8 cellular contexts compared by ENCODE assay signal in genomic region chrX:84187501-84188319, GRCh38. TPM values are rescaled to one million over a fixed set of nuclear protein-coding genes. Genes with fewer than 3 reads are reported as not detected.
DNase-seq lines count a peak whose midpoint lies in the region; ATAC-seq, FAIRE-seq and TF ChIP-seq lines count a peak whose summit lies in the region.

Gene RPS6KA6, minus strand, starts transcription at chrX:84188199. Its CDS starts 300 bp downstream, at chrX:84187899.

- peak within 1 kb of the TSS; percentile 88 for H3K4me2 ChIP-seq in A549

- H3K27ac ChIP-seq in A549: peak within 1 kb of the TSS; percentile 77 to 87
- H3K27ac ChIP-seq in gastroesophageal sphincter: peak within 1 kb of the TSS in 3 of 4 donors; percentile 70 to 75 (median 70)

- H3K4me3 Mint-ChIP-seq in activated CD8-positive, alpha-beta memory T cell treated with anti-CD3 and anti-CD28 coated beads, Interleukin-2, amount 10 ng/mL, durations not matched to agents 7 days and 5 days: peak within 1 kb of the TSS; percentile 44

- CTCF ChIA-PET in A549 (lab: Yijun Ruan, JAX): interaction anchor here (1.5 to 3.0 kb wide), 2 partner anchors 9 to 142 kb away, joined by 4 to 12 read pairs; no protein-coding TSS in a partner anchor
- CTCF ChIA-PET in activated CD8-positive, alpha-beta memory T cell treated with anti-CD3 and anti-CD28 coated beads, Interleukin-2, amount 10 ng/mL, durations not matched to agents 7 days and 5 days (lab: Charles Lee): no interaction called here

- H3K27me3 ChIP-seq in gastroesophageal sphincter: no peaks in the 10 kb centered on the region

- no CpG with 5 or more reads among the region's 83 CpGs for WGBS in A549 (ENCODE audit: missing lambda C conversion rate)
- no CpG with 5 or more reads among the region's 83 CpGs for WGBS in gastroesophageal sphincter (ENCODE audit: low coverage in 1 of 2), 2 donors

- TF ChIP-seq POLR2A in A549 (IDR thresholded peaks at IDR 0.05; ENCODE audit: low read length): no peak
- no peak for TF ChIP-seq POLR2A in gastroesophageal sphincter (IDR thresholded peaks at IDR 0.05)

- H3K36me3 ChIP-seq in gastroesophageal sphincter: no peaks in the 10 kb centered on the region

- H3K9me3 Mint-ChIP-seq in activated CD8-positive, alpha-beta memory T cell treated with anti-CD3 and anti-CD28 coated beads, Interleukin-2, amount 10 ng/mL, durations not matched to agents 7 days and 5 days (ENCODE audit: low read depth): no peaks in the 10 kb centered on the region

- H3K9me3 ChIP-seq in A549: no peaks in the 10 kb centered on the region
- H3K9me3 ChIP-seq in gastroesophageal sphincter: no peaks in the 10 kb centered on the region

- H3K4me3 ChIP-seq in A549: peak within 1 kb of the TSS; percentile 86
- H3K4me3 ChIP-seq in gastroesophageal sphincter: peak within 1 kb of the TSS; percentile 65 to 81

- POLR2A ChIA-PET in A549 (lab: Yijun Ruan, JAX): no interaction called here

- H3K36me3 Mint-ChIP-seq in activated CD8-positive, alpha-beta memory T cell treated with anti-CD3 and anti-CD28 coated beads, Interleukin-2, amount 10 ng/mL, durations not matched to agents 7 days and 5 days: no peaks in the 10 kb centered on the region

- H3K27me3 Mint-ChIP-seq in activated CD8-positive, alpha-beta memory T cell treated with anti-CD3 and anti-CD28 coated beads, Interleukin-2, amount 10 ng/mL, durations not matched to agents 7 days and 5 days: peaks cover 10% of the 10 kb centered on the region

- TF ChIP-seq RAD21 in A549 (conservative IDR thresholded peaks at IDR 0.05 in 1 of 2, IDR thresholded peaks at IDR 0.05 in 1 of 2): no peak

- H3K4me1 ChIP-seq in A549 (peaks cover 7% of the 10 kb centered on the region; the same call in 2 of the 3 replicates), gastroesophageal sphincter (no peaks in the 10 kb centered on the region)

- no peak for TF ChIP-seq EP300 in A549 (IDR thresholded peaks at IDR 0.05)
- TF ChIP-seq EP300 in gastroesophageal sphincter (IDR thresholded peaks at IDR 0.05): no peak

- DNase-seq in A549 (ENCODE audit: low read depth in 1 of 2, low spot score in 1 of 2) (peak; percentile 17 to 40), GM13976 (ENCODE audit: low spot score) (peak; percentile 39), omental fat pad (ENCODE audit: low spot score) (no peak), SIG-M5 (lab: John Stamatoyannopoulos, UW) (no peak)
- DNase-seq in activated CD8-positive, alpha-beta memory T cell treated with anti-CD3 and anti-CD28 coated beads, Interleukin-2, amount 10 ng/mL, durations not matched to agents 7 days and 5 days: no peak

- H3K27ac Mint-ChIP-seq in activated CD8-positive, alpha-beta memory T cell treated with anti-CD3 and anti-CD28 coated beads, Interleukin-2, amount 10 ng/mL, durations not matched to agents 7 days and 5 days: no peak within 1 kb of the TSS

- no peak for FAIRE-seq in A549 (lab: Jason Lieb, UNC)

- TF ChIP-seq CTCF in A549 (IDR thresholded peaks at IDR 0.05): no peak
- no peak for TF ChIP-seq CTCF in GM13976 (IDR thresholded peaks at IDR 0.05; ENCODE audit: borderline replicate concordance, control extremely low read depth, extremely low read depth, insufficient read depth, missing control alignments)
- TF ChIP-seq CTCF in gastroesophageal sphincter (IDR thresholded peaks at IDR 0.05): no peak
- TF ChIP-seq CTCF in omental fat pad (IDR thresholded peaks at IDR 0.05): no peak

- H3K4me1 Mint-ChIP-seq in activated CD8-positive, alpha-beta memory T cell treated with anti-CD3 and anti-CD28 coated beads, Interleukin-2, amount 10 ng/mL, durations not matched to agents 7 days and 5 days: no peaks in the 10 kb centered on the region

- ATAC-seq in A549 (peak; percentile 76 to 80), HG03469 (IDR thresholded peaks at IDR 0.05; ENCODE audit: unreplicated experiment) (peak; percentile 45), gastroesophageal sphincter (peak; percentile 52), omental fat pad (ENCODE audit: low FRiP score) (peak; percentile 53), GM21786 (IDR thresholded peaks at IDR 0.05; ENCODE audit: unreplicated experiment) (no peak)
- no peak for ATAC-seq in activated CD8-positive, alpha-beta memory T cell treated with anti-CD3 and anti-CD28 coated beads, Interleukin-2, amount 10 ng/mL, durations not matched to agents 7 days and 5 days

- in situ Hi-C loops in GM13976 (cut with MboI; ENCODE audit: low sequenced_read_pairs, unreplicated experiment): no loop called here

TF ChIP-seq in A549, 52 proteins besides CTCF, POLR2A, EP300 and RAD21:
- TF ChIP-seq RFX5 (IDR thresholded peaks at IDR 0.05): no peak

RNA-seq across cellular contexts. Expression of gene RPS6KA6, which starts in this region (rescaled TPM):
- polyA plus RNA-seq in A549 (2011; rRNA removed): 10.8 and 11.3 TPM in 2 replicates
- 1.2 and 1.3 TPM in 2 replicates for polyA plus RNA-seq in A549 (2012; cell fraction: cytosol; rRNA removed)
- 1.0 and 1.4 TPM in 2 replicates for polyA plus RNA-seq in A549 (2012; cell fraction: nucleus; rRNA removed)
- 4.3 to 5.1 TPM (median 4.6 TPM) in 3 replicates for polyA plus RNA-seq in A549 (2017; fragmentation: RNase III; extraction: RNeasy Plus Mini Kit Qiagen cat#74134 plus additional on column Dnase treatment)
- 4.3 and 4.4 TPM in 2 replicates for polyA minus RNA-seq in A549 (2011; rRNA and poly(A)+ RNA removed)
- total RNA-seq in activated CD8-positive, alpha-beta memory T cell treated with anti-CD3 and anti-CD28 coated beads, Interleukin-2, amount 10 ng/mL, durations not matched to agents 7 days and 5 days: not detected
- 1 to 10 TPM; 2.8 to 5.5 (median 4.9) TPM for total RNA-seq in gastroesophageal sphincter
- 1 to 10 TPM in 1 of 4 donors, under 1 TPM in 3; 0.69 to 1.8 (median 0.81) TPM for total RNA-seq in omental fat pad

Comparison
In these comparisons a context has a peak if more than half of its experiments do, and no peak if none do; other contexts are left out.
1. ATAC-seq: peak in A549 (2 of 2), HG03469 (single experiment), gastroesophageal sphincter (single experiment) and omental fat pad (single experiment); none in activated CD8-positive, alpha-beta memory T cell treated with anti-CD3 and anti-CD28 coated beads, Interleukin-2, amount 10 ng/mL, durations not matched to agents 7 days and 5 days (single experiment) and GM21786 (single experiment).
2. DNase-seq: peak in A549 (2 of 2) and GM13976 (single experiment); none in activated CD8-positive, alpha-beta memory T cell treated with anti-CD3 and anti-CD28 coated beads, Interleukin-2, amount 10 ng/mL, durations not matched to agents 7 days and 5 days (single experiment), omental fat pad (single experiment) and SIG-M5 (single experiment).